Comparison of ENCODE assay signal across 16 cellular contexts in genomic region chr2:41475959-41476358, GRCh38.
DNase-seq lines count a peak whose midpoint lies in the region; ATAC-seq and TF ChIP-seq lines count a peak whose summit lies in the region.
"Had no signal": no experiment of that assay in that cellular context is flagged by ENCODE, and none has a peak within 500 bp of the region (broad histone marks: within the 10 kb centered on the region; RNA-seq: fewer than 3 reads in every experiment).

No MANE protein-coding gene starts in this region.

- no peak overlapping the region for H3K27ac ChIP-seq in osteoblast (ENCODE audit: low read depth, low read length)

- peak; percentile 55 to 62 for DNase-seq in Kasumi-1 (lab: John Stamatoyannopoulos, UW)
- peak; percentile 13 for DNase-seq in inferior parietal cortex (ENCODE audit: extremely low spot score)
- DNase-seq in osteoblast (ENCODE audit: insufficient read length, low spot score, missing footprints), result no peak
- DNase-seq in cortex of kidney (lab: John Stamatoyannopoulos, UW), result no peak
- no peak for DNase-seq in NCI-H748 (lab: John Stamatoyannopoulos, UW; ENCODE audit: unreplicated experiment)
- DNase-seq in epidermal melanocyte (ENCODE audit: insufficient read length, low spot score), result no peak
- DNase-seq: activated CD4-positive, CD25-positive, alpha-beta regulatory T cell treated with anti-CD3 and anti-CD28 coated beads, Interleukin-2, amount 50 U/mL, for 72 hours; BE2C; DMS153; naive thymus-derived CD8-positive, alpha-beta T cell; NCI-H1048; NCI-H446; stimulated activated CD4-positive, alpha-beta T cell treated with anti-CD3 and anti-CD28 coated beads, Interleukin-15, amount 100 ng/mL, for 24 hours had no signal

- ATAC-seq in GM18511 (IDR thresholded peaks at IDR 0.05; ENCODE audit: unreplicated experiment) (peak; percentile 56), GM21723 (IDR thresholded peaks at IDR 0.05; ENCODE audit: unreplicated experiment) (peak; percentile 55)
- ATAC-seq: naive thymus-derived CD8-positive, alpha-beta T cell; Panc1 had no signal

- H3K9me3 ChIP-seq in osteoblast (ENCODE audit: low read depth, low read length), result no peaks in the 10 kb centered on the region
- H3K9me3 ChIP-seq: BE2C had no signal

- H3K4me2 ChIP-seq in osteoblast (ENCODE audit: insufficient read depth, low read length), result no peak overlapping the region

- H3K27me3 ChIP-seq in osteoblast (ENCODE audit: insufficient read depth, low read length), result no peaks in the 10 kb centered on the region
- H3K27me3 ChIP-seq: BE2C had no signal

- H3K79me2 ChIP-seq in osteoblast (ENCODE audit: insufficient read depth, low read length), result no peaks in the 10 kb centered on the region

- no peak overlapping the region for H3K4me3 ChIP-seq in osteoblast (ENCODE audit: insufficient read depth, low read length)

- no peaks in the 10 kb centered on the region for H3K4me1 ChIP-seq in osteoblast (ENCODE audit: insufficient read depth, low read length)
- H3K4me1 ChIP-seq: BE2C had no signal

- no peak for TF ChIP-seq CTCF in osteoblast (IDR thresholded peaks at IDR 0.05; ENCODE audit: extremely low read depth, low read depth, low read length)

- H2AFZ ChIP-seq in osteoblast (ENCODE audit: low read length), result no peak overlapping the region

- H4K20me1 ChIP-seq in osteoblast (ENCODE audit: insufficient read depth, low read length), result no peaks in the 10 kb centered on the region

- H3K36me3 ChIP-seq in osteoblast (ENCODE audit: insufficient read depth, low read length), result no peaks in the 10 kb centered on the region
- H3K36me3 ChIP-seq: BE2C had no signal

Comparison
In these comparisons a context has a peak if more than half of its experiments do, and no peak if none do; other contexts are left out.
1. DNase-seq: peak in Kasumi-1 (2 of 2) and inferior parietal cortex (single experiment); none in osteoblast (single experiment), cortex of kidney (single experiment), NCI-H748 (single experiment) and epidermal melanocyte (single experiment).